Comparison of ENCODE assay signal across 25 cellular contexts in the genomic region with DNA sequence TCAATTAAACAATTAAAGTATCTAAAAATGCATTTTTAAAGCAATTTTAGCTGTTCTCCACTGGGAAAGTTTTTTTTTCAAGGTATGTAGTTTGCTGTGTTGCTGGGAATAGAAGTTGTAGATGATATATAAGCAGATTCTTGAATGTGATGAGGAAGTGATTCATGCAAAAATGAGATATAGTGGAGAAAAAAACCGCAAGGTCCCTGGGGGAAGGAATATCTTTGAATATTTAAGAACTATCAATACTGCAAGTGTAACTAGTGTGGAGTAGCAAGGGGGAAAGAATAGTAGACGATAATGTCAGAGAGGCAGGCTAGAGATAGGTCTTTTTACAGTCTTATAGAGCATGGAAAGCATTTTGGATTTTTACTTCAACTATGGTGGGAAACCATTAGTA. TPM values are rescaled to one million over a fixed set of nuclear protein-coding genes. Genes with fewer than 3 reads are reported as not detected.
DNase-seq lines count a peak whose midpoint lies in the region; ATAC-seq, FAIRE-seq and TF ChIP-seq lines count a peak whose summit lies in the region.
"Had no signal": no experiment of that assay in that cellular context is flagged by ENCODE, and none has a peak within 500 bp of the region (broad histone marks: within the 10 kb centered on the region; RNA-seq: fewer than 3 reads in every experiment).

No MANE protein-coding gene starts in this region.

- BruUV-seq in PC-3 (replicated peaks; lab: Mats Ljungman, UMichigan), result no TSS peak

- H3K36me3 ChIP-seq in PC-3 (ENCODE audit: low read depth, low read length), result no peaks in the 10 kb centered on the region
- H3K36me3 ChIP-seq in lower lobe of right lung, result no peaks in the 10 kb centered on the region
- H3K36me3 ChIP-seq: BE2C, SJSA1 had no signal

- no peaks in the 10 kb centered on the region for H3F3A ChIP-seq in PC-3 (ENCODE audit: low read length, unreplicated experiment)

- TF ChIP-seq CTCF in PC-3 (conservative IDR thresholded peaks at IDR 0.05; ENCODE audit: low read depth, low read length) (no peak), lower lobe of right lung (IDR thresholded peaks at IDR 0.05) (no peak)

- ATAC-seq in PC-3 (no peak), lower lobe of right lung (no peak)
- ATAC-seq: K562, T-cell had no signal

- H4K20me1 ChIP-seq in PC-3 (ENCODE audit: low read length), result no peaks in the 10 kb centered on the region

- H3K9ac ChIP-seq in PC-3 (ENCODE audit: low read length), result no peak overlapping the region

- CTCF ChIA-PET in PC-3 (lab: Charles Lee), result no interaction called here

- H3K27me3 ChIP-seq in PC-3 (ENCODE audit: low read length) (peaks cover 22% of the 10 kb centered on the region; the same call in 1 of the 2 replicates), lower lobe of right lung (ENCODE audit: low read depth) (no peaks in the 10 kb centered on the region)
- H3K27me3 ChIP-seq: SJSA1 had no signal

- intact Hi-C loops in PC-3 (cut with micrococcal nuclease), result no loop called here
- intact Hi-C loops in lower lobe of right lung (cut with DNase I), result no loop called here

- no peaks in the 10 kb centered on the region for H3K9me3 ChIP-seq in PC-3 (ENCODE audit: low read length)
- no peaks in the 10 kb centered on the region for H3K9me3 ChIP-seq in lower lobe of right lung
- H3K9me3 ChIP-seq: BE2C, SJSA1 had no signal

- H3K4me1 ChIP-seq in PC-3 (ENCODE audit: insufficient read depth, low read length), result no peaks in the 10 kb centered on the region
- no peaks in the 10 kb centered on the region for H3K4me1 ChIP-seq in lower lobe of right lung
- H3K4me1 ChIP-seq: BE2C, SJSA1 had no signal

- DNase-seq in A172 (ENCODE audit: low spot score) (peak; percentile 2), COLO829 (ENCODE audit: low spot score) (peak; percentile 56), HTR-8/SVneo (ENCODE audit: insufficient read length, low spot score) (peak; percentile 8), PC-3 (peak; percentile 11), HK-2 (ENCODE audit: unreplicated experiment) (no peak), lower lobe of right lung (no peak), NCI-H2107 treated with DMSO at 0.1 percent for 48 hours (lab: John Stamatoyannopoulos, UW; ENCODE audit: unreplicated experiment) (no peak)
- DNase-seq: BE2C; Calu3; CD8-positive, alpha-beta memory T cell; MM.1S; NCI-H1048; NCI-H1436; NCI-H187 treated with DMSO at 0.1 percent for 48 hours; NCI-H446; NCI-H524 treated with DMSO at 0.1 percent for 48 hours; Right ventricle myocardium superior; RPMI8226; T-cell had no signal

- no peak for FAIRE-seq in HTR-8/SVneo (lab: Jason Lieb, UNC)
- FAIRE-seq: G401.6, H54, K562 had no signal

- no peaks in the 10 kb centered on the region for H3K79me2 ChIP-seq in PC-3 (ENCODE audit: low read length)

- H3K4me3 ChIP-seq in PC-3 (ENCODE audit: low read length) (no peak overlapping the region), lower lobe of right lung (no peak overlapping the region)
- H3K4me3 ChIP-seq: K562, SJSA1 had no signal

- no peaks in the 10 kb centered on the region for H3K9me2 ChIP-seq in PC-3 (replicated peaks; ENCODE audit: low read length)

- POLR2A ChIA-PET in PC-3 (lab: Charles Lee; ENCODE audit: unreplicated experiment), result no interaction called here

- no peak overlapping the region for H3K4me2 ChIP-seq in PC-3 (ENCODE audit: low read length)

- H2AFZ ChIP-seq in PC-3 (ENCODE audit: low read length), result no peak overlapping the region

- H3K27ac ChIP-seq in PC-3 (ENCODE audit: low read length), result no peak overlapping the region
- H3K27ac ChIP-seq in lower lobe of right lung, result no peak overlapping the region
- H3K27ac ChIP-seq: SJSA1 had no signal

RNA-seq across cellular contexts. Expression of gene PTCSC3, which starts 42.5 kb away (rescaled TPM):
- not detected in 2 replicates for total RNA-seq in A172 (2014; rRNA removed; shearing (Covaris generic))
- total RNA-seq in PC-3 (2014; rRNA removed), result not detected in 2 replicates
- 1.5 TPM for total RNA-seq in lower lobe of right lung
- total RNA-seq: Calu3; CD8-positive, alpha-beta memory T cell; K562; LHCN-M2; Right ventricle myocardium superior; SJSA1; T-cell; T-helper 2 cell treated with Interferon-gamma antibody and Interleukin-4, amounts not matched to agents 100 ng/mL and 5 ng/mL, for 36 hours had no signal

Comparison
In these comparisons a context has a peak if more than half of its experiments do, and no peak if none do; other contexts are left out.
1. DNase-seq: peak in A172 (single experiment), COLO829 (single experiment), HTR-8/SVneo (single experiment) and PC-3 (single experiment); none in HK-2 (single experiment), lower lobe of right lung (single experiment) and NCI-H2107 treated with DMSO at 0.1 percent for 48 hours (single experiment).